Comparison of ENCODE assay signal across 19 cellular contexts in genomic region chr15:71678191-71678590, GRCh38.
A peak's percentile ranks its signal among the peaks of the same experiment; 100 is the strongest.
DNase-seq lines count a peak whose midpoint lies in the region; ATAC-seq and TF ChIP-seq lines count a peak whose summit lies in the region.
"Had no signal": no experiment of that assay in that cellular context is flagged by ENCODE, and none has a peak within 500 bp of the region (broad histone marks: within the 10 kb centered on the region; RNA-seq: fewer than 3 reads in every experiment).

No MANE protein-coding gene starts in this region.

- no peak overlapping the region for H4K8ac ChIP-seq in IMR-90 (ENCODE audit: low read depth in 2 of 2, low read length in 2 of 2)

- no peak overlapping the region for H2BK5ac ChIP-seq in IMR-90 (ENCODE audit: low read depth, low read length, poor library complexity, severe bottlenecking)

- H3K56ac ChIP-seq in IMR-90 (ENCODE audit: extremely low read depth, insufficient read depth, low read length) = no peak overlapping the region

- H3K4me1 Mint-ChIP-seq in activated CD4-positive, alpha-beta T cell treated with anti-CD3 and anti-CD28 coated beads, Interleukin-2, amount 10 ng/mL, durations not matched to agents 24 days and 14 days = peaks cover 25% of the 10 kb centered on the region
- no peaks in the 10 kb centered on the region for H3K4me1 Mint-ChIP-seq in CD8-positive, alpha-beta T cell (ENCODE audit: low read depth)
- H3K4me1 Mint-ChIP-seq: central memory CD8-positive, alpha-beta T cell had no signal

- H3K4me3 ChIP-seq in IMR-90 (ENCODE audit: insufficient read depth, low read depth, low read length) (no peak overlapping the region), choroid plexus epithelial cell (ENCODE audit: low read depth, low read length) (no peak overlapping the region), gastrocnemius medialis (no peak overlapping the region), left lung (no peak overlapping the region)
- H3K4me3 ChIP-seq in CD8-positive, alpha-beta T cell (ENCODE audit: low read depth, low read length) = no peak overlapping the region
- H3K4me3 ChIP-seq: Peyer's patch, smooth muscle cell had no signal

- H2BK20ac ChIP-seq in IMR-90 (ENCODE audit: low read depth, low read length) = no peak overlapping the region

- H2AK5ac ChIP-seq in IMR-90 (ENCODE audit: low read depth, low read length) = no peak overlapping the region

- H3K36me3 ChIP-seq in IMR-90 (ENCODE audit: control insufficient read depth, insufficient read depth, low read length) (no peaks in the 10 kb centered on the region), gastrocnemius medialis (no peaks in the 10 kb centered on the region), left lung (no peaks in the 10 kb centered on the region)
- no peaks in the 10 kb centered on the region for H3K36me3 ChIP-seq in CD8-positive, alpha-beta T cell (ENCODE audit: insufficient read depth, low read length)
- H3K36me3 ChIP-seq: adrenal gland, Peyer's patch had no signal

- no peak overlapping the region for H2AK9ac ChIP-seq in IMR-90 (replicated peaks; ENCODE audit: low read depth, low read length, poor library complexity)

- H4K20me1 ChIP-seq in IMR-90 (ENCODE audit: insufficient read depth, low read length) = no peaks in the 10 kb centered on the region; the same call in 1 of the 2 replicates

- no peaks in the 10 kb centered on the region for H3K9me3 ChIP-seq in IMR-90 (ENCODE audit: control insufficient read depth, insufficient read depth, low read length)
- H3K9me3 ChIP-seq in gastrocnemius medialis = no peaks in the 10 kb centered on the region
- H3K9me3 ChIP-seq in left lung = no peaks in the 10 kb centered on the region
- H3K9me3 ChIP-seq in CD8-positive, alpha-beta T cell (ENCODE audit: low read length) = no peaks in the 10 kb centered on the region
- H3K9me3 ChIP-seq: adrenal gland, Peyer's patch had no signal

- H3K4me2 ChIP-seq in IMR-90 (ENCODE audit: low read depth, low read length) = 0 out of 2 replicates have a peak overlapping the region, but pooled peaks have one; percentile 4
- H3K4me2 ChIP-seq: smooth muscle cell had no signal

- ATAC-seq in IMR-90 (ENCODE audit: low read depth) (no peak), gastrocnemius medialis (no peak), left lung (no peak)
- ATAC-seq in CD8-positive, alpha-beta T cell = no peak
- ATAC-seq: naive thymus-derived CD4-positive, alpha-beta T cell had no signal

- no peak overlapping the region for H3K23ac ChIP-seq in IMR-90 (ENCODE audit: low read depth, low read length)

- H3K18ac ChIP-seq in IMR-90 (ENCODE audit: low read depth, low read length) = no peak overlapping the region

- H3K27ac ChIP-seq in IMR-90 (ENCODE audit: insufficient read depth, low read length) (no peak overlapping the region), gastrocnemius medialis (peak overlapping the region in 3 of 4 donors; percentile 59 to 70 (median 70)), left lung (no peak overlapping the region)
- H3K27ac ChIP-seq in CD8-positive, alpha-beta T cell (ENCODE audit: low read depth, low read length) = no peak overlapping the region

- H3K36me3 Mint-ChIP-seq in activated CD4-positive, alpha-beta T cell treated with anti-CD3 and anti-CD28 coated beads, Interleukin-2, amount 10 ng/mL, durations not matched to agents 24 days and 14 days (ENCODE audit: low read depth) = no peaks in the 10 kb centered on the region
- no peaks in the 10 kb centered on the region for H3K36me3 Mint-ChIP-seq in CD8-positive, alpha-beta T cell

- DNase-seq in activated CD4-positive, alpha-beta T cell treated with anti-CD3 and anti-CD28 coated beads, Interleukin-2, amount 10 ng/mL, durations not matched to agents 24 days and 14 days = peak; percentile 36
- no peak for DNase-seq in activated CD4-positive, alpha-beta T cell treated with anti-CD3 and anti-CD28 coated beads for 4 hours
- no peak for DNase-seq in IMR-90
- DNase-seq in choroid plexus epithelial cell (ENCODE audit: low read depth) = peak; percentile 65
- DNase-seq in gastrocnemius medialis = no peak
- no peak for DNase-seq in left lung
- DNase-seq in GM03348 (ENCODE audit: low spot score) = no peak
- no peak for DNase-seq in CD8-positive, alpha-beta T cell
- DNase-seq: activated gamma-delta T cell; adrenal gland; C1 segment of cervical spinal cord; Karpas-422; naive thymus-derived CD4-positive, alpha-beta T cell; NCI-H1105 treated with DMSO at 0.1 percent for 48 hours; NCI-H2171 treated with DMSO at 0.1 percent for 48 hours; Peyer's patch; substantia nigra had no signal

- CTCF ChIA-PET in IMR-90 (lab: Yijun Ruan, JAX) = no interaction called here
- CTCF ChIA-PET in CD8-positive, alpha-beta T cell (lab: Charles Lee) = interaction anchor here (0.9 kb wide), 1 partner anchor 14 kb away, joined by 3 read pairs; no protein-coding TSS in a partner anchor

- H4K5ac ChIP-seq in IMR-90 (ENCODE audit: low read depth, low read length) = no peak overlapping the region

- H3K4ac ChIP-seq in IMR-90 (ENCODE audit: low read depth, low read length) = no peak overlapping the region

- TF ChIP-seq POLR2A in IMR-90 (IDR thresholded peaks at IDR 0.05; ENCODE audit: low read depth, low read length) (no peak), gastrocnemius medialis (IDR thresholded peaks at IDR 0.05) (no peak)

- H3K79me1 ChIP-seq in IMR-90 (ENCODE audit: low read depth in 1 of 2, low read length in 2 of 2) = peaks cover 3 to 14% of the 10 kb centered on the region in 2 experiments; a peak in 1 of 4 replicates

- H2BK15ac ChIP-seq in IMR-90 (ENCODE audit: low read depth, low read length) = no peak overlapping the region

- no peak overlapping the region for H3K4me3 Mint-ChIP-seq in activated CD4-positive, alpha-beta T cell treated with anti-CD3 and anti-CD28 coated beads, Interleukin-2, amount 10 ng/mL, durations not matched to agents 24 days and 14 days
- no peak overlapping the region for H3K4me3 Mint-ChIP-seq in CD8-positive, alpha-beta T cell
- H3K4me3 Mint-ChIP-seq: central memory CD8-positive, alpha-beta T cell; naive thymus-derived CD4-positive, alpha-beta T cell had no signal

- peaks cover 11% of the 10 kb centered on the region for H3K4me1 ChIP-seq in IMR-90 (ENCODE audit: control insufficient read depth, insufficient read depth, low read length)
- peaks cover 22 to 51% of the 10 kb centered on the region in 2 donors for H3K4me1 ChIP-seq in gastrocnemius medialis
- peaks cover 0 to 3% of the 10 kb centered on the region in 2 donors for H3K4me1 ChIP-seq in left lung
- no peaks in the 10 kb centered on the region for H3K4me1 ChIP-seq in CD8-positive, alpha-beta T cell (ENCODE audit: insufficient read depth, low read length)

- no peak for TF ChIP-seq RAD21 in IMR-90 (IDR thresholded peaks at IDR 0.05; ENCODE audit: low read length)

- no peak overlapping the region for H3K14ac ChIP-seq in IMR-90 (replicated peaks; ENCODE audit: low read depth, low read length)

- H2BK120ac ChIP-seq in IMR-90 (ENCODE audit: low read depth, low read length) = no peak overlapping the region

- TF ChIP-seq CTCF in IMR-90 (conservative IDR thresholded peaks at IDR 0.05; ENCODE audit: low read depth, low read length) (no peak), choroid plexus epithelial cell (conservative IDR thresholded peaks at IDR 0.05; ENCODE audit: low read depth, low read length) (no peak), gastrocnemius medialis (IDR thresholded peaks at IDR 0.05 in 4 of 5, conservative IDR thresholded peaks at IDR 0.05 in 1 of 5) (no peak), left lung (IDR thresholded peaks at IDR 0.05) (no peak)
- TF ChIP-seq CTCF in CD8-positive, alpha-beta T cell (IDR thresholded peaks at IDR 0.05) = no peak

- H3K9ac ChIP-seq in IMR-90 (ENCODE audit: low read depth, low read length) = no peak overlapping the region

- dilution Hi-C loops in IMR-90 (cut with HindIII; ENCODE audit: low sequenced_read_pairs, unreplicated experiment) = no loop called here

- intact Hi-C loops in activated CD4-positive, alpha-beta T cell treated with anti-CD3 and anti-CD28 coated beads, Interleukin-2, amount 10 ng/mL, durations not matched to agents 24 days and 14 days (cut with micrococcal nuclease) = no loop called here
- intact Hi-C loops in IMR-90 (cut with micrococcal nuclease) = no loop called here
- intact Hi-C loops in gastrocnemius medialis (cut with DNase I; ENCODE audit: low total_unique reads) = no loop called here
- intact Hi-C loops in left lung (cut with DNase I) = no loop called here
- intact Hi-C loops in CD8-positive, alpha-beta T cell (cut with DNase I, micrococcal nuclease) = no loop called here

- in situ Hi-C loops in IMR-90 (cut with MboI; ENCODE audit: low sequenced_read_pairs) (no loop called here), gastrocnemius medialis (cut with MboI; ENCODE audit: low sequenced_read_pairs in 4 of 4) (no loop called here)

- POLR2A ChIA-PET in IMR-90 (lab: Charles Lee; ENCODE audit: unreplicated experiment) = no interaction called here
- POLR2A ChIA-PET in CD8-positive, alpha-beta T cell (lab: Charles Lee) = no interaction called here

- H3K9me1 ChIP-seq in IMR-90 (ENCODE audit: insufficient read depth, low read length) = peaks cover 9% of the 10 kb centered on the region

- H3K27me3 ChIP-seq in IMR-90 (ENCODE audit: control insufficient read depth, insufficient read depth, low read length) = no peaks in the 10 kb centered on the region
- no peaks in the 10 kb centered on the region for H3K27me3 ChIP-seq in gastrocnemius medialis
- no peaks in the 10 kb centered on the region for H3K27me3 ChIP-seq in left lung
- no peaks in the 10 kb centered on the region for H3K27me3 ChIP-seq in CD8-positive, alpha-beta T cell (ENCODE audit: insufficient read depth, low read length)
- H3K27me3 ChIP-seq: adrenal gland, Peyer's patch had no signal

- peaks cover 5% of the 10 kb centered on the region for H3K27me3 Mint-ChIP-seq in activated CD4-positive, alpha-beta T cell treated with anti-CD3 and anti-CD28 coated beads, Interleukin-2, amount 10 ng/mL, durations not matched to agents 24 days and 14 days
- peaks cover 22% of the 10 kb centered on the region for H3K27me3 Mint-ChIP-seq in CD8-positive, alpha-beta T cell (ENCODE audit: low read depth)

- H3K27ac Mint-ChIP-seq in activated CD4-positive, alpha-beta T cell treated with anti-CD3 and anti-CD28 coated beads, Interleukin-2, amount 10 ng/mL, durations not matched to agents 24 days and 14 days = no peak overlapping the region
- no peak overlapping the region for H3K27ac Mint-ChIP-seq in CD8-positive, alpha-beta T cell
- H3K27ac Mint-ChIP-seq: naive thymus-derived CD4-positive, alpha-beta T cell had no signal

- peaks cover 3% of the 10 kb centered on the region for H3K9me3 Mint-ChIP-seq in activated CD4-positive, alpha-beta T cell treated with anti-CD3 and anti-CD28 coated beads, Interleukin-2, amount 10 ng/mL, durations not matched to agents 24 days and 14 days
- no peaks in the 10 kb centered on the region for H3K9me3 Mint-ChIP-seq in CD8-positive, alpha-beta T cell
- H3K9me3 Mint-ChIP-seq: central memory CD8-positive, alpha-beta T cell had no signal

- no TSS peak for BruUV-seq in IMR-90 (replicated peaks; lab: Mats Ljungman, UMichigan)

- H4K91ac ChIP-seq in IMR-90 (ENCODE audit: insufficient read depth, low read depth, low read length) = no peak overlapping the region

- WGBS in IMR-90 (ENCODE audit: extremely low coverage in 2 of 2, insufficient read length in 1 of 2), 2 experiments = no CpG with 5 or more reads among the region's 2 CpGs

- no peak overlapping the region for H2AFZ ChIP-seq in IMR-90 (replicated peaks; ENCODE audit: low read length, poor library complexity)

TF ChIP-seq in IMR-90, 13 proteins besides CTCF, POLR2A, EP300 and RAD21 (continues in another document):
- TF ChIP-seq MAZ (IDR thresholded peaks at IDR 0.05; ENCODE audit: borderline replicate concordance, low read depth, low read length) = no peak

Comparison
In these comparisons a context has a peak if more than half of its experiments do, and no peak if none do; other contexts are left out.
1. DNase-seq: peak in activated CD4-positive, alpha-beta T cell treated with anti-CD3 and anti-CD28 coated beads, Interleukin-2, amount 10 ng/mL, durations not matched to agents 24 days and 14 days (single experiment) and choroid plexus epithelial cell (single experiment); none in activated CD4-positive, alpha-beta T cell treated with anti-CD3 and anti-CD28 coated beads for 4 hours (0 of 2), IMR-90 (single experiment), gastrocnemius medialis (0 of 2), left lung (0 of 2), GM03348 (single experiment) and CD8-positive, alpha-beta T cell (0 of 7).
2. H3K27ac ChIP-seq: peak in gastrocnemius medialis (3 of 4); none in IMR-90 (single experiment), left lung (0 of 2) and CD8-positive, alpha-beta T cell (single experiment).